In genomic region chr21:35351434-35351833, GRCh38 we compare ENCODE assay signal across 20 cellular contexts.
DNase-seq lines count a peak whose midpoint lies in the region; ATAC-seq and TF ChIP-seq lines count a peak whose summit lies in the region.
"Had no signal": no experiment of that assay in that cellular context is flagged by ENCODE, and none has a peak within 500 bp of the region (broad histone marks: within the 10 kb centered on the region; RNA-seq: fewer than 3 reads in every experiment).

No MANE protein-coding gene starts in this region.

- no peaks in the 10 kb centered on the region for H3K36me3 Mint-ChIP-seq in activated naive CD8-positive, alpha-beta T cell
- H3K36me3 Mint-ChIP-seq in activated naive CD8-positive, alpha-beta T cell treated with anti-CD3 and anti-CD28 coated beads for 36 hours: peaks cover 1% of the 10 kb centered on the region
- no peaks in the 10 kb centered on the region for H3K36me3 Mint-ChIP-seq in activated T-helper 17 cell treated with anti-CD3 and anti-CD28 coated beads, Interleukin-2, amount 50 U/mL, for 72 hours (ENCODE audit: low read depth)
- H3K36me3 Mint-ChIP-seq in neural progenitor cell: no peaks in the 10 kb centered on the region
- H3K36me3 Mint-ChIP-seq: CD4-positive, CD25-positive, alpha-beta regulatory T cell had no signal

- H3K4me3 ChIP-seq in neural progenitor cell (no peak overlapping the region), breast epithelium (no peak overlapping the region)
- H3K4me3 ChIP-seq: ascending aorta, lower lobe of right lung, prostate gland, SK-N-MC, vagina had no signal

- CTCF ChIA-PET in HEK293T (lab: Yijun Ruan, JAX): no interaction called here

- TF ChIP-seq POLR2A in breast epithelium (IDR thresholded peaks at IDR 0.05): no peak

- H3K4me3 Mint-ChIP-seq in activated naive CD8-positive, alpha-beta T cell: no peak overlapping the region
- H3K4me3 Mint-ChIP-seq in activated naive CD8-positive, alpha-beta T cell treated with anti-CD3 and anti-CD28 coated beads for 36 hours: no peak overlapping the region
- peak overlapping the region; percentile 79 for H3K4me3 Mint-ChIP-seq in activated T-helper 17 cell treated with anti-CD3 and anti-CD28 coated beads, Interleukin-2, amount 50 U/mL, for 72 hours
- no peak overlapping the region for H3K4me3 Mint-ChIP-seq in neural progenitor cell
- H3K4me3 Mint-ChIP-seq: activated CD8-positive, alpha-beta memory T cell treated with anti-CD3 and anti-CD28 coated beads, Interleukin-2, amount 10 ng/mL, durations not matched to agents 7 days and 5 days; CD4-positive, CD25-positive, alpha-beta regulatory T cell; neural crest cell; T-helper 17 cell had no signal

- POLR2A ChIA-PET in HEK293T (lab: Yijun Ruan, JAX): no interaction called here

- H3K36me3 ChIP-seq in neural progenitor cell (no peaks in the 10 kb centered on the region), breast epithelium (no peaks in the 10 kb centered on the region)
- H3K36me3 ChIP-seq: ascending aorta, lower lobe of right lung, prostate gland, vagina had no signal

- H3K9me3 ChIP-seq in neural progenitor cell (ENCODE audit: low read depth) (no peaks in the 10 kb centered on the region), breast epithelium (no peaks in the 10 kb centered on the region)
- H3K9me3 ChIP-seq: ascending aorta, lower lobe of right lung, prostate gland, vagina had no signal

- no peak overlapping the region for H3K9ac ChIP-seq in neural progenitor cell

- H3K4me1 Mint-ChIP-seq in activated naive CD8-positive, alpha-beta T cell (ENCODE audit: low read depth): peaks cover 11% of the 10 kb centered on the region
- H3K4me1 Mint-ChIP-seq in activated naive CD8-positive, alpha-beta T cell treated with anti-CD3 and anti-CD28 coated beads for 36 hours: peaks cover 6% of the 10 kb centered on the region
- H3K4me1 Mint-ChIP-seq in activated T-helper 17 cell treated with anti-CD3 and anti-CD28 coated beads, Interleukin-2, amount 50 U/mL, for 72 hours: peaks cover 30% of the 10 kb centered on the region
- H3K4me1 Mint-ChIP-seq in neural progenitor cell: peaks cover 8% of the 10 kb centered on the region
- H3K4me1 Mint-ChIP-seq: CD4-positive, CD25-positive, alpha-beta regulatory T cell; T-helper 17 cell had no signal

- no peak overlapping the region for H3K4me2 ChIP-seq in neural progenitor cell

- DNase-seq in activated naive CD8-positive, alpha-beta T cell treated with anti-CD3 and anti-CD28 coated beads for 36 hours: no peak
- peak; percentile 8 for DNase-seq in neural progenitor cell (ENCODE audit: low spot score)
- DNase-seq in HEK293T (ENCODE audit: extremely low spot score): no peak
- DNase-seq in breast epithelium (ENCODE audit: low spot score in 2 of 2): no peak
- DNase-seq: activated CD8-positive, alpha-beta memory T cell treated with anti-CD3 and anti-CD28 coated beads, Interleukin-2, amount 10 ng/mL, durations not matched to agents 7 days and 5 days; activated gamma-delta T cell treated with Interleukin-2 at 50 U/mL for 16 hours; CD4-positive, CD25-positive, alpha-beta regulatory T cell; central memory CD4-positive, alpha-beta T cell; lower lobe of right lung; NCI-H187; NCI-H526 treated with DMSO at 0.1 percent for 48 hours; T-helper 17 cell had no signal

- peak overlapping the region; percentile 55 for H2AFZ ChIP-seq in neural progenitor cell (replicated peaks)

- no peaks in the 10 kb centered on the region for H3F3A ChIP-seq in neural progenitor cell (ENCODE audit: low read depth)

- H4K20me1 ChIP-seq in neural progenitor cell (ENCODE audit: low read depth): no peaks in the 10 kb centered on the region

- H3K27ac ChIP-seq in neural progenitor cell: no peak overlapping the region
- H3K27ac ChIP-seq in breast epithelium: no peak overlapping the region
- H3K27ac ChIP-seq: ascending aorta, lower lobe of right lung, prostate gland, SK-N-MC, vagina had no signal

- intact Hi-C loops in breast epithelium (cut with DNase I; ENCODE audit: low total_unique reads): no loop called here

- peak overlapping the region; percentile 75 for H3K27ac Mint-ChIP-seq in activated naive CD8-positive, alpha-beta T cell
- H3K27ac Mint-ChIP-seq in activated naive CD8-positive, alpha-beta T cell treated with anti-CD3 and anti-CD28 coated beads for 36 hours: no peak overlapping the region
- peak overlapping the region; percentile 97 for H3K27ac Mint-ChIP-seq in activated T-helper 17 cell treated with anti-CD3 and anti-CD28 coated beads, Interleukin-2, amount 50 U/mL, for 72 hours
- no peak overlapping the region for H3K27ac Mint-ChIP-seq in neural progenitor cell
- H3K27ac Mint-ChIP-seq: activated CD8-positive, alpha-beta memory T cell treated with anti-CD3 and anti-CD28 coated beads, Interleukin-2, amount 10 ng/mL, durations not matched to agents 7 days and 5 days; CD4-positive, CD25-positive, alpha-beta regulatory T cell; T-helper 17 cell had no signal

- no peaks in the 10 kb centered on the region for H3K9me3 Mint-ChIP-seq in activated naive CD8-positive, alpha-beta T cell (ENCODE audit: low read depth)
- H3K9me3 Mint-ChIP-seq in activated naive CD8-positive, alpha-beta T cell treated with anti-CD3 and anti-CD28 coated beads for 36 hours: no peaks in the 10 kb centered on the region
- peaks cover 7% of the 10 kb centered on the region for H3K9me3 Mint-ChIP-seq in activated T-helper 17 cell treated with anti-CD3 and anti-CD28 coated beads, Interleukin-2, amount 50 U/mL, for 72 hours
- no peaks in the 10 kb centered on the region for H3K9me3 Mint-ChIP-seq in neural progenitor cell
- H3K9me3 Mint-ChIP-seq: neural crest cell had no signal

- no peaks in the 10 kb centered on the region for H3K79me2 ChIP-seq in neural progenitor cell (ENCODE audit: low read depth)

- H3K27me3 ChIP-seq in neural progenitor cell: no peaks in the 10 kb centered on the region
- H3K27me3 ChIP-seq in breast epithelium: no peaks in the 10 kb centered on the region
- H3K27me3 ChIP-seq: ascending aorta, vagina had no signal

- TF ChIP-seq CTCF in neural progenitor cell (IDR thresholded peaks at IDR 0.05) (no peak), breast epithelium (IDR thresholded peaks at IDR 0.05) (no peak)

- no peaks in the 10 kb centered on the region for H3K27me3 Mint-ChIP-seq in activated naive CD8-positive, alpha-beta T cell
- peaks cover 12% of the 10 kb centered on the region for H3K27me3 Mint-ChIP-seq in activated naive CD8-positive, alpha-beta T cell treated with anti-CD3 and anti-CD28 coated beads for 36 hours
- peaks cover 5% of the 10 kb centered on the region for H3K27me3 Mint-ChIP-seq in activated T-helper 17 cell treated with anti-CD3 and anti-CD28 coated beads, Interleukin-2, amount 50 U/mL, for 72 hours
- peaks cover 4% of the 10 kb centered on the region for H3K27me3 Mint-ChIP-seq in neural progenitor cell (ENCODE audit: insufficient read depth, low read depth)
- H3K27me3 Mint-ChIP-seq: CD4-positive, CD25-positive, alpha-beta regulatory T cell had no signal

- H3K4me1 ChIP-seq in neural progenitor cell (no peaks in the 10 kb centered on the region), breast epithelium (no peaks in the 10 kb centered on the region)
- H3K4me1 ChIP-seq: ascending aorta, lower lobe of right lung, prostate gland, vagina had no signal

- ATAC-seq in activated T-helper 17 cell treated with anti-CD3 and anti-CD28 coated beads, Interleukin-2, amount 50 U/mL, for 72 hours (replicated peaks): peak; percentile 37
- ATAC-seq in HG02678 (IDR thresholded peaks at IDR 0.05; ENCODE audit: unreplicated experiment): no peak
- ATAC-seq: lower lobe of right lung, T-helper 17 cell had no signal

TF ChIP-seq in HEK293T, 16 proteins besides CTCF, POLR2A, EP300 and RAD21:
- no peak for TF ChIP-seq BHLHE40 (IDR thresholded peaks at IDR 0.05; ENCODE audit: borderline replicate concordance)
- TF ChIP-seq FOXM1 (IDR thresholded peaks at IDR 0.05; ENCODE audit: borderline replicate concordance): no peak
- no peak for TF ChIP-seq FOXA1 (IDR thresholded peaks at IDR 0.05)

Comparison
In these comparisons a context has a peak if more than half of its experiments do, and no peak if none do; other contexts are left out.
1. H3K27ac Mint-ChIP-seq: peak in activated naive CD8-positive, alpha-beta T cell (single experiment) and activated T-helper 17 cell treated with anti-CD3 and anti-CD28 coated beads, Interleukin-2, amount 50 U/mL, for 72 hours (single experiment); none in activated naive CD8-positive, alpha-beta T cell treated with anti-CD3 and anti-CD28 coated beads for 36 hours (single experiment) and neural progenitor cell (single experiment).